ENCODE assay signal across 10 cellular contexts in genomic region chr1:231407537-231408396, GRCh38. TPM values are rescaled to one million over a fixed set of nuclear protein-coding genes. Genes with fewer than 3 reads are reported as not detected.
A peak's percentile ranks its signal among the peaks of the same experiment; 100 is the strongest.
DNase-seq lines count a peak whose midpoint lies in the region; ATAC-seq and TF ChIP-seq lines count a peak whose summit lies in the region.
"Had no signal": no experiment of that assay in that cellular context is flagged by ENCODE, and none has a peak within 500 bp of the region (broad histone marks: within the 10 kb centered on the region; RNA-seq: fewer than 3 reads in every experiment).

No MANE protein-coding gene starts in this region.

- TF ChIP-seq POLR2A in thyroid gland (IDR thresholded peaks at IDR 0.05) = no peak

- H3K27ac ChIP-seq in epithelial cell of prostate (peak overlapping the region; percentile 54), parathyroid adenoma (no peak overlapping the region), thyroid gland (no peak overlapping the region)

- TF ChIP-seq CTCF in parathyroid adenoma (IDR thresholded peaks at IDR 0.05) = no peak
- no peak for TF ChIP-seq CTCF in thyroid gland (IDR thresholded peaks at IDR 0.05)

- H3K27me3 ChIP-seq in parathyroid adenoma (ENCODE audit: control insufficient read depth, insufficient read depth, low read length) (no peaks in the 10 kb centered on the region), thyroid gland (no peaks in the 10 kb centered on the region)

- H3K9ac ChIP-seq in parathyroid adenoma = no peak overlapping the region

- no peak overlapping the region for H2AFZ ChIP-seq in parathyroid adenoma

- H3K4me2 ChIP-seq in parathyroid adenoma (ENCODE audit: low read length) = peak overlapping the region; percentile 24

- WGBS in thyroid gland, 2 donors = 72 to 90% methylated on average over 6 of the region's 6 CpGs

- H3K36me3 ChIP-seq in parathyroid adenoma (ENCODE audit: control insufficient read depth, insufficient read depth, low read length) (no peaks in the 10 kb centered on the region), thyroid gland (no peaks in the 10 kb centered on the region)

- H3K4me1 ChIP-seq in parathyroid adenoma (no peaks in the 10 kb centered on the region), thyroid gland (peaks cover 18 to 20% of the 10 kb centered on the region in 2 donors)

- DNase-seq in epithelial cell of prostate (ENCODE audit: low read depth, low spot score) = no peak
- DNase-seq in thyroid gland = no peak
- DNase-seq in NCI-H2029 treated with DMSO at 0.1 percent for 48 hours (lab: John Stamatoyannopoulos, UW) = no peak
- DNase-seq in NCI-H1436 (lab: John Stamatoyannopoulos, UW) = no peak
- no peak for DNase-seq in KG1 (lab: John Stamatoyannopoulos, UW)
- DNase-seq: activated naive CD4-positive, alpha-beta T cell treated with anti-CD3 and anti-CD28 coated beads for 36 hours had no signal

- peaks cover 19% of the 10 kb centered on the region for H3K79me2 ChIP-seq in parathyroid adenoma

- ATAC-seq in GM18867 (IDR thresholded peaks at IDR 0.05; ENCODE audit: unreplicated experiment) = peak; percentile 83
- peak; percentile 91 for ATAC-seq in HG03442 (IDR thresholded peaks at IDR 0.05; ENCODE audit: unreplicated experiment)

- H3K4me3 ChIP-seq in parathyroid adenoma (ENCODE audit: low read depth, low read length) (no peak overlapping the region), thyroid gland (replicated peaks in 1 of 3) (no peak overlapping the region)
- H3K4me3 ChIP-seq: lung had no signal

- intact Hi-C loops in thyroid gland (cut with DNase I) = no loop called here

- H3K9me3 ChIP-seq in parathyroid adenoma (ENCODE audit: control insufficient read depth, low read length) (no peaks in the 10 kb centered on the region), thyroid gland (no peaks in the 10 kb centered on the region)

RNA-seq across cellular contexts. Expression of gene EGLN1, which starts 14.3 kb away (rescaled TPM):
- 10 to 100 TPM; 36.6 to 48.5 (median 42.2) TPM for total RNA-seq in thyroid gland
